Comparison of ENCODE assay signal across 8 cellular contexts in genomic region chr6:107113460-107114212, GRCh38. TPM values are rescaled to one million over a fixed set of nuclear protein-coding genes. Genes with fewer than 3 reads are reported as not detected.
DNase-seq lines count a peak whose midpoint lies in the region; ATAC-seq and TF ChIP-seq lines count a peak whose summit lies in the region.

No MANE protein-coding gene starts in this region.

- TF ChIP-seq CTCF in AG04449 (IDR thresholded peaks at IDR 0.05; ENCODE audit: insufficient read depth, low read length, missing control alignments) (no peak), kidney epithelial cell (IDR thresholded peaks at IDR 0.05; ENCODE audit: insufficient read depth, low read length, poor library complexity, severe bottlenecking) (no peak)

- ATAC-seq in activated naive CD8-positive, alpha-beta T cell treated with anti-CD3 and anti-CD28 coated beads, Interleukin-2, amount 50 U/mL, for 24 hours = no peak
- ATAC-seq in HG02798 (IDR thresholded peaks at IDR 0.05; ENCODE audit: poor library complexity, unreplicated experiment) (no peak), HG03175 (IDR thresholded peaks at IDR 0.05; ENCODE audit: unreplicated experiment) (no peak)

- POLR2A ChIA-PET in AG04449 (lab: Yijun Ruan, JAX) = no interaction called here

- H3K36me3 ChIP-seq in HUES6 (ENCODE audit: control insufficient read depth, insufficient read depth, low read length) (peaks cover 3% of the 10 kb centered on the region; the same call in 1 of the 2 replicates), kidney epithelial cell (ENCODE audit: control insufficient read depth, insufficient read depth, low read length) (no peaks in the 10 kb centered on the region)

- peaks cover 2% of the 10 kb centered on the region for H3K36me3 Mint-ChIP-seq in activated naive CD8-positive, alpha-beta T cell treated with anti-CD3 and anti-CD28 coated beads, Interleukin-2, amount 50 U/mL, for 24 hours (ENCODE audit: low read depth)

- H3K9me3 ChIP-seq in HUES6 (ENCODE audit: control insufficient read depth, insufficient read depth, low read depth, low read length) = no peaks in the 10 kb centered on the region

- peak overlapping the region; percentile 59 for H3K27ac Mint-ChIP-seq in activated naive CD8-positive, alpha-beta T cell treated with anti-CD3 and anti-CD28 coated beads, Interleukin-2, amount 50 U/mL, for 24 hours

- DNase-seq in AG04449 (ENCODE audit: low read depth, low spot score) = no peak
- no peak for DNase-seq in activated naive CD8-positive, alpha-beta T cell treated with anti-CD3 and anti-CD28 coated beads, Interleukin-2, amount 50 U/mL, for 24 hours
- DNase-seq in kidney epithelial cell (ENCODE audit: low read depth) = no peak
- peak in 5 of 49 donors; percentile 6 to 55 (median 13) for DNase-seq in substantia nigra (lab: John Stamatoyannopoulos, UW)
- DNase-seq in activated effector memory CD4-positive, alpha-beta T cell treated with Interleukin-2 at 50 U/mL for 16 hours = no peak

- CTCF ChIA-PET in AG04449 (lab: Yijun Ruan, JAX) = interaction anchor here (0.6 to 2.1 kb wide), 44 partner anchors 8 to 779 kb away, joined by 3 to 22 read pairs (median 4); partner anchors contain the start of gene MTRES1

- peaks cover 27% of the 10 kb centered on the region for H3K4me1 ChIP-seq in HUES6 (ENCODE audit: control insufficient read depth, insufficient read depth, low read length)

- H3K27ac ChIP-seq in HUES6 (ENCODE audit: low read depth, low read length) = peak overlapping the region; percentile 58
- peak overlapping the region; percentile 62 for H3K27ac ChIP-seq in substantia nigra (ENCODE audit: low read depth, low read length, poor library complexity, severe bottlenecking)

- peaks cover 12% of the 10 kb centered on the region for H3K27me3 Mint-ChIP-seq in activated naive CD8-positive, alpha-beta T cell treated with anti-CD3 and anti-CD28 coated beads, Interleukin-2, amount 50 U/mL, for 24 hours

- H3K27me3 ChIP-seq in HUES6 (ENCODE audit: control insufficient read depth, insufficient read depth, low read length) = no peaks in the 10 kb centered on the region
- no peaks in the 10 kb centered on the region for H3K27me3 ChIP-seq in kidney epithelial cell (ENCODE audit: control insufficient read depth, insufficient read depth, low read length)

- no peaks in the 10 kb centered on the region for H3K9me3 Mint-ChIP-seq in activated naive CD8-positive, alpha-beta T cell treated with anti-CD3 and anti-CD28 coated beads, Interleukin-2, amount 50 U/mL, for 24 hours

- peak overlapping the region; percentile 63 for H3K4me3 ChIP-seq in AG04449 (ENCODE audit: low read depth, low read length)
- peak overlapping the region; percentile 67 for H3K4me3 ChIP-seq in HUES6 (ENCODE audit: low read depth, low read length)
- H3K4me3 ChIP-seq in kidney epithelial cell (ENCODE audit: low read depth, low read length) = peak overlapping the region; percentile 48

- H3K9ac ChIP-seq in HUES6 (ENCODE audit: low read length) = peak overlapping the region; percentile 81

- peak overlapping the region; percentile 78 for H3K4me3 Mint-ChIP-seq in activated naive CD8-positive, alpha-beta T cell treated with anti-CD3 and anti-CD28 coated beads, Interleukin-2, amount 50 U/mL, for 24 hours

- peaks cover 22% of the 10 kb centered on the region for H3K4me1 Mint-ChIP-seq in activated naive CD8-positive, alpha-beta T cell treated with anti-CD3 and anti-CD28 coated beads, Interleukin-2, amount 50 U/mL, for 24 hours

RNA-seq across cellular contexts. Expression of gene BEND3, which starts 1.7 kb away (rescaled TPM):
- 6.6 and 7.7 TPM in 2 replicates for total RNA-seq in kidney epithelial cell
